ENCODE assay signal across 15 cellular contexts in the genomic region with DNA sequence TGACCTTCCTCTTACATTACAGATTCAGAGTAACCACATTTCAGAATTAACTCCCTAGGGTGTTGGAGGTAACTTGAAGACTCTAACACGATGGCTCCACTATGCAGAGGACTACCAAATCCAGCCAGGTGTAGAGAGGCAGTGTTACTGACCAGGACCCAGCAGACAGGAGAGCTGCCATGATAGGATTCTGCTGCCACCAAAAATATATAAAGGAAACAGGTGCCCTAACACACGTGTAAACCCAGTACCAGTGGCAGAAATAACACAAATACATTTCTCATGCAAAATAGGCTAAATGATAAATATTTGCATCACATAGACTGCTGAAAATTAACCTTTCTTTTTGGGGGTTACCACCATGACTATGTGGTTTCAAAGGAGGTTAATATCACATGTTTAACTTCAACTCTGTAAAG.
A peak's percentile ranks its signal among the peaks of the same experiment; 100 is the strongest.
DNase-seq lines count a peak whose midpoint lies in the region; ATAC-seq and TF ChIP-seq lines count a peak whose summit lies in the region.
"Had no signal": no experiment of that assay in that cellular context is flagged by ENCODE, and none has a peak within 500 bp of the region (broad histone marks: within the 10 kb centered on the region; RNA-seq: fewer than 3 reads in every experiment).

No MANE protein-coding gene starts in this region.

- ATAC-seq in GM18499 (IDR thresholded peaks at IDR 0.05; ENCODE audit: insufficient read depth, unreplicated experiment) (peak; percentile 59), GM19452 (IDR thresholded peaks at IDR 0.05; ENCODE audit: unreplicated experiment) (peak; percentile 82), HG02852 (IDR thresholded peaks at IDR 0.05; ENCODE audit: unreplicated experiment) (peak; percentile 62), HG03565 (IDR thresholded peaks at IDR 0.05; ENCODE audit: unreplicated experiment) (peak; percentile 46)
- ATAC-seq: left cardiac atrium had no signal

- DNase-seq in NCI-H748 treated with DMSO at 0.1 percent for 48 hours (lab: John Stamatoyannopoulos, UW) (no peak), putamen (ENCODE audit: low spot score) (no peak), NCI-H446 (lab: John Stamatoyannopoulos, UW) (no peak), WERI-Rb-1 (no peak)
- DNase-seq: anterior cingulate cortex; effector CD4-positive, alpha-beta T cell; left cardiac atrium; NCI-H526; SHP77; spleen had no signal

- no peak overlapping the region for H3K4me3 ChIP-seq in WERI-Rb-1 (ENCODE audit: low read depth, low read length)
- H3K4me3 ChIP-seq: spleen, vagina had no signal

- H3K27me3 ChIP-seq in WERI-Rb-1 (ENCODE audit: insufficient read depth, low read depth, severe bottlenecking), result no peaks in the 10 kb centered on the region
- H3K27me3 ChIP-seq: spleen, vagina had no signal

- peaks cover 29% of the 10 kb centered on the region for H3K36me3 ChIP-seq in WERI-Rb-1

- H3K9me3 ChIP-seq in WERI-Rb-1 (ENCODE audit: severe bottlenecking), result no peaks in the 10 kb centered on the region
- H3K9me3 ChIP-seq: spleen, vagina had no signal

- TF ChIP-seq CTCF in WERI-Rb-1 (IDR thresholded peaks at IDR 0.05; ENCODE audit: low read depth, low read length), result no peak

- no peak overlapping the region for H3K27ac ChIP-seq in WERI-Rb-1
- H3K27ac ChIP-seq: spleen, vagina had no signal
